In the genomic region with DNA sequence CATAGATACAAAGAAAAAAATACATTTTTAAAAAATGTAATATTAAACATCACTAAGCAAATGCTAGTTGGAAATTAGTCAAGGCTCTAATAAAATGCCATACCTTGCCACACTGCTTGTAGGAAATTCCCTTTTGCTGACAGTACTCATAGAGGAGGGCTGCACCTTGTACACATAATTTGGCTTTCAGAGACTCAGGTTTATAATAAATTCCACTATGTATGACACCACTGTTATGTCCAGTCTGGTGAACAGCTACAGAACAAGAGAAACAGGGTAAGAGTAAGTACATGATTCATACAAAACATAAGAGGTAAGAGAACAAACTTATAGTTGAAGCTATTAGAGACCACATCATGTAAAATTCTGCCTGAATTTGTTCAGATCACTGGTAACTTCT, we compare ENCODE assay signal across 30 cellular contexts.
"Had no signal": no experiment of that assay in that cellular context is flagged by ENCODE, and none has a peak within 500 bp of the region (broad histone marks: within the 10 kb centered on the region; RNA-seq: fewer than 3 reads in every experiment).

No MANE protein-coding gene starts in this region.

- H3K4me2 ChIP-seq: KMS-11, PC-9 had no signal

- H3K4me3 ChIP-seq: cardiac muscle cell, PC-9 had no signal

- H3K27ac ChIP-seq: brain microvascular endothelial cell, cardiac muscle cell, KMS-11, PC-9, RWPE1, VCaP had no signal

- H2AFZ ChIP-seq: PC-9 had no signal

- H3K9ac ChIP-seq: KMS-11 had no signal

- H3K27me3 ChIP-seq: brain microvascular endothelial cell, cardiac muscle cell had no signal

- ATAC-seq: activated CD8-positive, alpha-beta T cell treated with anti-CD3 and anti-CD28 coated beads for 36 hours had no signal

- H3K36me3 ChIP-seq: brain microvascular endothelial cell had no signal

- DNase-seq: activated B cell treated with CpG ODN at 0.5 μM for 24 hours; activated CD4-positive, alpha-beta T cell treated with anti-CD3 and anti-CD28 coated beads for 1 hour; activated CD4-positive, alpha-beta T cell treated with anti-CD3 and anti-CD28 coated beads for 48 hours; activated CD8-positive, alpha-beta T cell treated with anti-CD3 and anti-CD28 coated beads for 36 hours; activated gamma-delta T cell; activated naive CD4-positive, alpha-beta T cell treated with Interleukin-2 at 50 U/mL for 16 hours; activated T-cell treated with anti-CD3 and anti-CD28 coated beads, Interleukin-2, amount 50 U/mL, for 1 hour; anterior cingulate cortex; brain microvascular endothelial cell; NCI-H1092 treated with DMSO at 0.1 percent for 48 hours; NCI-H1417; NCI-H146; NCI-H187; NCI-H2029 treated with DMSO at 0.1 percent for 48 hours; NCI-H2107; NCI-H2171; NCI-H510A; NCI-H526; NCI-H748 treated with DMSO at 0.1 percent for 48 hours; NK-92 treated with Interleukin-12 subunit alpha and Interleukin-12 subunit beta, amount 100 ng/mL, for 24 hours; Right ventricle myocardium superior; SW 1271; T-helper 1 cell; T-helper 2 cell; T-helper 9 cell had no signal
